8 cellular contexts compared by ENCODE assay signal in genomic region chr10:61284222-61284890, GRCh38.
A peak's percentile ranks its signal among the peaks of the same experiment; 100 is the strongest.
DNase-seq lines count a peak whose midpoint lies in the region; ATAC-seq and TF ChIP-seq lines count a peak whose summit lies in the region.

No MANE protein-coding gene starts in this region.

- TF ChIP-seq CTCF in RWPE1 (conservative IDR thresholded peaks at IDR 0.05; ENCODE audit: low read depth) = peak; percentile 81

- no peaks in the 10 kb centered on the region for H3K27me3 ChIP-seq in endocrine pancreas (ENCODE audit: control insufficient read depth, insufficient read depth, low read length)

- no peaks in the 10 kb centered on the region for H3K4me1 ChIP-seq in endocrine pancreas (ENCODE audit: control insufficient read depth, insufficient read depth, low read length)

- peak; percentile 63 for DNase-seq in DMS53 treated with DMSO at 0.1 percent for 48 hours (lab: John Stamatoyannopoulos, UW; ENCODE audit: unreplicated experiment)
- DNase-seq in HuH-7 (ENCODE audit: low spot score) = peak; percentile 3
- DNase-seq in RWPE1 (ENCODE audit: low spot score) = peak; percentile 15
- DNase-seq in middle frontal gyrus (ENCODE audit: extremely low spot score, low spot score) = peak; percentile 68
- DNase-seq in T-helper 9 cell = no peak

- CTCF ChIA-PET in RWPE1 (lab: Yijun Ruan, JAX) = interaction anchor here (0.6 to 0.7 kb wide), 4 partner anchors 8 to 489 kb away, joined by 3 to 4 read pairs (median 3); no protein-coding TSS in a partner anchor

- H3K36me3 ChIP-seq in endocrine pancreas (ENCODE audit: control insufficient read depth, insufficient read depth, low read length) = no peaks in the 10 kb centered on the region

- POLR2A ChIA-PET in RWPE1 (lab: Yijun Ruan, JAX; ENCODE audit: low non-redundant PET) = no interaction called here

- no peak overlapping the region for H3K27ac ChIP-seq in RWPE1

- H3K4me3 ChIP-seq in endocrine pancreas (ENCODE audit: control insufficient read depth, insufficient read depth, low read length) = peak overlapping the region; percentile 24

- no peaks in the 10 kb centered on the region for H3K9me3 ChIP-seq in endocrine pancreas (ENCODE audit: control insufficient read depth, low read length)

- ATAC-seq in GM21526 (IDR thresholded peaks at IDR 0.05; ENCODE audit: low FRiP score, unreplicated experiment) (no peak), HG03520 (IDR thresholded peaks at IDR 0.05; ENCODE audit: unreplicated experiment) (no peak)

- no peak overlapping the region for H3K9ac ChIP-seq in endocrine pancreas (ENCODE audit: control insufficient read depth, insufficient read depth, low read length)
